Comparison of ENCODE assay signal across 2 cellular contexts in the genomic region with DNA sequence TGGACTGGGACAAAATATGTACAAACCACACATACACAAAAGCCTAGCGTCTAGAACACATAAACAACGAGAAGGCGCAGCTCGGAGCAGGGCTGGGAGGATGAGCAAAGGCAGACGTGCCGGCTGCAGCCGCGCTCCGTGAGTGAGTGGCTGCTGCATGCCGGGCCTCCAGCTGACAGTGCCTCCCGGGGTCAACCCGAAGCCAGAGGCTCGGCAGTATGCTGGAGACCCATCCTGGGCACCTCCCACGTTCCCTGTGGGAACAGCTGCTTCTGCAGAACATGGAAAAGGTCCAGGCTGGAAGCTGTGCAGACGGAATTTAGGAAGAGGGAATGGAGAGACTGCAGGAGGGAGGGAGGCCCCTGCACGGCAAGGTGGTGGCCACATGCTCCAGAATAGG.
TF ChIP-seq lines count a peak whose summit lies in the region.

No MANE protein-coding gene starts in this region.

TF ChIP-seq in GM23338, 12 proteins besides CTCF, POLR2A, EP300 and RAD21 (continued from another document):
- TF ChIP-seq ETS1 (IDR thresholded peaks at IDR 0.05) (no peak), NANOG (IDR thresholded peaks at IDR 0.05; ENCODE audit: borderline replicate concordance) (no peak), JUNB (IDR thresholded peaks at IDR 0.05; ENCODE audit: unreplicated experiment) (no peak), REST (IDR thresholded peaks at IDR 0.05; ENCODE audit: unreplicated experiment) (no peak)

TF ChIP-seq in WTC11, 78 proteins besides CTCF, POLR2A, EP300 and RAD21 (continued from another document):
- TF ChIP-seq, protein P1, sequence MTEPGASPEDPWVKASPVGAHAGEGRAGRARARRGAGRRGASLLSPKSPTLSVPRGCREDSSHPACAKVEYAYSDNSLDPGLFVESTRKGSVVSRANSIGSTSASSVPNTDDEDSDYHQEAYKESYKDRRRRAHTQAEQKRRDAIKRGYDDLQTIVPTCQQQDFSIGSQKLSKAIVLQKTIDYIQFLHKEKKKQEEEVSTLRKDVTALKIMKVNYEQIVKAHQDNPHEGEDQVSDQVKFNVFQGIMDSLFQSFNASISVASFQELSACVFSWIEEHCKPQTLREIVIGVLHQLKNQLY (CRISPR knock-in tag; IDR thresholded peaks at IDR 0.05): no peak
- TF ChIP-seq ESRRA (CRISPR knock-in tag; IDR thresholded peaks at IDR 0.05; ENCODE audit: borderline replicate concordance) (no peak), ZNF416 (CRISPR knock-in tag; IDR thresholded peaks at IDR 0.05) (no peak), ATF2 (CRISPR knock-in tag; IDR thresholded peaks at IDR 0.05; ENCODE audit: borderline replicate concordance, low read depth) (no peak), NR2C2 (CRISPR knock-in tag; IDR thresholded peaks at IDR 0.05) (no peak), CREM (CRISPR knock-in tag; IDR thresholded peaks at IDR 0.05) (no peak), ZNF671 (CRISPR knock-in tag; IDR thresholded peaks at IDR 0.05) (no peak)
- TF ChIP-seq, protein P2, sequence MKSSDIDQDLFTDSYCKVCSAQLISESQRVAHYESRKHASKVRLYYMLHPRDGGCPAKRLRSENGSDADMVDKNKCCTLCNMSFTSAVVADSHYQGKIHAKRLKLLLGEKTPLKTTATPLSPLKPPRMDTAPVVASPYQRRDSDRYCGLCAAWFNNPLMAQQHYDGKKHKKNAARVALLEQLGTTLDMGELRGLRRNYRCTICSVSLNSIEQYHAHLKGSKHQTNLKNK (CRISPR knock-in tag; IDR thresholded peaks at IDR 0.05): no peak
